Comparison of ENCODE assay signal across 8 cellular contexts in the genomic region with DNA sequence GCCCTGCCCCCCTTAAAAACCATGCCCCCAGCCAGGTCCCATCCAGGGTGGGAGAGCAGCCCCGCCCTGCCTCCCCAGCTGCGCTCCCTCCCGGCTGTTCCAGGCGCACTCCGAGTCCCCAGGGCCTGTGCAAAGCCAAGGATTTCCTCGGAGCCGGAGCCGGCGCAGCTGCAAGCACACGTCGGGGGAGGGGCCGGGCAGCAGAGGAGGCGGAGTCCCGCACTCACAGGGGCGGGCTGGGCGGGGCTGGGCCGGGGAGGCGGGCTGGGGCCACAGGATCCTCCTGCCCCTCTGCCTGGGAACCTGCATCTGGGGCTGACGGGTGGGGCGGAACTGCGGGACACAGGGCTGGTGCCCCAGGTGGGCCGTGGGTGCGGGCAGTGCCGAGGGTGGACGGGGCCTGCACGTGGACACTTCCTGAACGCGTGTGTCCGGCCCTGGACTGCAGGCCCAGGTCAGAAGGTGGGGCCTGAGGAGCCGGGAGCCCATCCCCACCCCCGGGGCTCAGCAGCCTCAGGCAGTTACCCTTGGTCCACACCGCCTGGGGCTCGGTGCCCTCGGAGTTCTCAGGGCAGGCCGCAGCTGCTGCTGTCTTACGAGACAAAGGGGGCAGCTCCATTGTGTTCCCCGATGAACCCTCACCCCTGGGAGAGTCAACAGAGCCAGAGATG. TPM values are rescaled to one million over a fixed set of nuclear protein-coding genes. Genes with fewer than 3 reads are reported as not detected.
A peak's percentile ranks its signal among the peaks of the same experiment; 100 is the strongest.
DNase-seq lines count a peak whose midpoint lies in the region; ATAC-seq and TF ChIP-seq lines count a peak whose summit lies in the region.

No MANE protein-coding gene starts in this region.

- no peak for TF ChIP-seq CTCF in fibroblast of villous mesenchyme (IDR thresholded peaks at IDR 0.05; ENCODE audit: insufficient read depth, low read depth, low read length)

- DNase-seq in NCI-H2227 (lab: John Stamatoyannopoulos, UW; ENCODE audit: unreplicated experiment) (peak; percentile 70), NCI-H2227 treated with DMSO at 0.1 percent for 48 hours (lab: John Stamatoyannopoulos, UW) (no peak), NCI-H774 (lab: John Stamatoyannopoulos, UW) (peak; percentile 4), fibroblast of villous mesenchyme (ENCODE audit: low read depth) (peak; percentile 24), retina (peak; percentile 72), GOT3 (lab: John Stamatoyannopoulos, UW) (no peak)
- no peak for DNase-seq in NK-92 treated with Interleukin-12 subunit alpha and Interleukin-12 subunit beta, amount 100 ng/mL, for 24 hours (lab: John Stamatoyannopoulos, UW)

- no peak overlapping the region for H3K4me3 ChIP-seq in fibroblast of villous mesenchyme (ENCODE audit: low read depth, low read length)

- no peak for ATAC-seq in HG03469 (IDR thresholded peaks at IDR 0.05; ENCODE audit: unreplicated experiment)

RNA-seq across cellular contexts. Expression of a gene that starts 24.0 kb away (rescaled TPM):
- not detected in 2 replicates for total RNA-seq in fibroblast of villous mesenchyme

RNA-seq across cellular contexts. Expression of a gene that starts 47.5 kb away (rescaled TPM):
- total RNA-seq in fibroblast of villous mesenchyme, result not detected in 2 replicates

Comparison
In these comparisons a context has a peak if more than half of its experiments do, and no peak if none do; other contexts are left out.
1. DNase-seq: peak in NCI-H2227 (single experiment), NCI-H774 (single experiment), fibroblast of villous mesenchyme (single experiment) and retina (single experiment); none in NCI-H2227 treated with DMSO at 0.1 percent for 48 hours (single experiment), GOT3 (single experiment) and NK-92 treated with Interleukin-12 subunit alpha and Interleukin-12 subunit beta, amount 100 ng/mL, for 24 hours (single experiment).